Comparison of ENCODE assay signal across 1 cellular context in genomic region chr10:115856580-115856979, GRCh38.
TF ChIP-seq lines count a peak whose summit lies in the region.

No MANE protein-coding gene starts in this region.

TF ChIP-seq in GM23338, 12 proteins besides CTCF, POLR2A, EP300 and RAD21 (continued from another document):
- TF ChIP-seq, protein P1, sequence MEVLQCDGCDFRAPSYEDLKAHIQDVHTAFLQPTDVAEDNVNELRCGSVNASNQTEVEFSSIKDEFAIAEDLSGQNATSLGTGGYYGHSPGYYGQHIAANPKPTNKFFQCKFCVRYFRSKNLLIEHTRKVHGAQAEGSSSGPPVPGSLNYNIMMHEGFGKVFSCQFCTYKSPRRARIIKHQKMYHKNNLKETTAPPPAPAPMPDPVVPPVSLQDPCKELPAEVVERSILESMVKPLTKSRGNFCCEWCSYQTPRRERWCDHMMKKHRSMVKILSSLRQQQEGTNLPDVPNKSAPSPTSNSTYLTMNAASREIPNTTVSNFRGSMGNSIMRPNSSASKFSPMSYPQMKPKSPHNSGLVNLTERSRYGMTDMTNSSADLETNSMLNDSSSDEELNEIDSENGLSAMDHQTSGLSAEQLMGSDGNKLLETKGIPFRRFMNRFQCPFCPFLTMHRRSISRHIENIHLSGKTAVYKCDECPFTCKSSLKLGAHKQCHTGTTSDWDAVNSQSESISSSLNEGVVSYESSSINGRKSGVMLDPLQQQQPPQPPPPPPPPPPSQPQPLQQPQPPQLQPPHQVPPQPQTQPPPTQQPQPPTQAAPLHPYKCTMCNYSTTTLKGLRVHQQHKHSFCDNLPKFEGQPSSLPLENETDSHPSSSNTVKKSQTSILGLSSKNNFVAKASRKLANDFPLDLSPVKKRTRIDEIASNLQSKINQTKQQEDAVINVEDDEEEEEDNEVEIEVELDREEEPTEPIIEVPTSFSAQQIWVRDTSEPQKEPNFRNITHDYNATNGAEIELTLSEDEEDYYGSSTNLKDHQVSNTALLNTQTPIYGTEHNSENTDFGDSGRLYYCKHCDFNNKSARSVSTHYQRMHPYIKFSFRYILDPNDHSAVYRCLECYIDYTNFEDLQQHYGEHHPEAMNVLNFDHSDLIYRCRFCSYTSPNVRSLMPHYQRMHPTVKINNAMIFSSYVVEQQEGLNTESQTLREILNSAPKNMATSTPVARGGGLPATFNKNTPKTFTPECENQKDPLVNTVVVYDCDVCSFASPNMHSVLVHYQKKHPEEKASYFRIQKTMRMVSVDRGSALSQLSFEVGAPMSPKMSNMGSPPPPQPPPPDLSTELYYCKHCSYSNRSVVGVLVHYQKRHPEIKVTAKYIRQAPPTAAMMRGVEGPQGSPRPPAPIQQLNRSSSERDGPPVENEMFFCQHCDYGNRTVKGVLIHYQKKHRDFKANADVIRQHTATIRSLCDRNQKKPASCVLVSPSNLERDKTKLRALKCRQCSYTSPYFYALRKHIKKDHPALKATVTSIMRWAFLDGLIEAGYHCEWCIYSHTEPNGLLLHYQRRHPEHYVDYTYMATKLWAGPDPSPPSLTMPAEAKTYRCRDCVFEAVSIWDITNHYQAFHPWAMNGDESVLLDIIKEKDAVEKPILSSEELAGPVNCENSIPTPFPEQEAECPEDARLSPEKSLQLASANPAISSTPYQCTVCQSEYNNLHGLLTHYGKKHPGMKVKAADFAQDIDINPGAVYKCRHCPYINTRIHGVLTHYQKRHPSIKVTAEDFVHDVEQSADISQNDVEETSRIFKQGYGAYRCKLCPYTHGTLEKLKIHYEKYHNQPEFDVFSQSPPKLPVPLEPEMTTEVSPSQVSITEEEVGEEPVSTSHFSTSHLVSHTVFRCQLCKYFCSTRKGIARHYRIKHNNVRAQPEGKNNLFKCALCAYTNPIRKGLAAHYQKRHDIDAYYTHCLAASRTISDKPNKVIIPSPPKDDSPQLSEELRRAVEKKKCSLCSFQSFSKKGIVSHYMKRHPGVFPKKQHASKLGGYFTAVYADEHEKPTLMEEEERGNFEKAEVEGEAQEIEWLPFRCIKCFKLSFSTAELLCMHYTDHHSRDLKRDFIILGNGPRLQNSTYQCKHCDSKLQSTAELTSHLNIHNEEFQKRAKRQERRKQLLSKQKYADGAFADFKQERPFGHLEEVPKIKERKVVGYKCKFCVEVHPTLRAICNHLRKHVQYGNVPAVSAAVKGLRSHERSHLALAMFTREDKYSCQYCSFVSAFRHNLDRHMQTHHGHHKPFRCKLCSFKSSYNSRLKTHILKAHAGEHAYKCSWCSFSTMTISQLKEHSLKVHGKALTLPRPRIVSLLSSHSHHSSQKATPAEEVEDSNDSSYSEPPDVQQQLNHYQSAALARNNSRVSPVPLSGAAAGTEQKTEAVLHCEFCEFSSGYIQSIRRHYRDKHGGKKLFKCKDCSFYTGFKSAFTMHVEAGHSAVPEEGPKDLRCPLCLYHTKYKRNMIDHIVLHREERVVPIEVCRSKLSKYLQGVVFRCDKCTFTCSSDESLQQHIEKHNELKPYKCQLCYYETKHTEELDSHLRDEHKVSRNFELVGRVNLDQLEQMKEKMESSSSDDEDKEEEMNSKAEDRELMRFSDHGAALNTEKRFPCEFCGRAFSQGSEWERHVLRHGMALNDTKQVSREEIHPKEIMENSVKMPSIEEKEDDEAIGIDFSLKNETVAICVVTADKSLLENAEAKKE (CRISPR knock-in tag; IDR thresholded peaks at IDR 0.05): no peak
- no peak for TF ChIP-seq NANOG (IDR thresholded peaks at IDR 0.05; ENCODE audit: borderline replicate concordance)
TF ChIP-seq in GM23338: peak in this region for 0.
